In genomic region chr17:8753976-8754440, GRCh38 we compare ENCODE assay signal across 9 cellular contexts. TPM values are rescaled to one million over a fixed set of nuclear protein-coding genes. Genes with fewer than 3 reads are reported as not detected.
DNase-seq lines count a peak whose midpoint lies in the region; ATAC-seq and TF ChIP-seq lines count a peak whose summit lies in the region.
"Had no signal": no experiment of that assay in that cellular context is flagged by ENCODE, and none has a peak within 500 bp of the region (broad histone marks: within the 10 kb centered on the region; RNA-seq: fewer than 3 reads in every experiment).

No MANE protein-coding gene starts in this region.

- H3K14ac ChIP-seq in mesenchymal stem cell (ENCODE audit: low read length in 2 of 2): no peak overlapping the region

- H2AFZ ChIP-seq in mesenchymal stem cell (ENCODE audit: low read depth, low read length): no peak overlapping the region

- H3K79me1 ChIP-seq in mesenchymal stem cell (replicated peaks; ENCODE audit: low read length, poor library complexity, severe bottlenecking): no peaks in the 10 kb centered on the region

- no peak overlapping the region for H2BK120ac ChIP-seq in mesenchymal stem cell (ENCODE audit: low read depth, low read length)

- H4K8ac ChIP-seq in mesenchymal stem cell (ENCODE audit: low read length): no peak overlapping the region

- H3K4ac ChIP-seq in mesenchymal stem cell (ENCODE audit: low read depth in 1 of 2, low read length in 2 of 2): no peak overlapping the region

- H3K18ac ChIP-seq in mesenchymal stem cell (ENCODE audit: low read depth in 1 of 2, low read length in 2 of 2): no peak overlapping the region

- H3K4me1 ChIP-seq in mesenchymal stem cell (ENCODE audit: control insufficient read depth, insufficient read depth, low read depth, low read length) (no peaks in the 10 kb centered on the region), aorta (ENCODE audit: control insufficient read depth in 1 of 2, insufficient read depth in 2 of 2, low read length in 2 of 2) (no peaks in the 10 kb centered on the region)

- H3K4me3 ChIP-seq in GM06990 (replicated peaks; ENCODE audit: low read depth, low read length) (no peak overlapping the region), astrocyte of the cerebellum (ENCODE audit: low read depth, low read length) (no peak overlapping the region), mesenchymal stem cell (ENCODE audit: insufficient read depth in 1 of 2, low read depth in 1 of 2, low read length in 2 of 2) (no peak overlapping the region), aorta (ENCODE audit: low read length in 2 of 2) (no peak overlapping the region)
- H3K4me3 ChIP-seq: lung had no signal

- intact Hi-C loops in Right ventricle myocardium inferior (cut with DNase I) (loop anchor here (5.0 kb wide), 1 partner anchor 143 kb away; no protein-coding TSS in a partner anchor), aorta (cut with DNase I) (loop anchor here in 1 of 2 donors (2.0 kb wide), 1 partner anchor 31 kb away; no protein-coding TSS in a partner anchor)

- DNase-seq in GM06990 (ENCODE audit: extremely low read depth, insufficient read length) (no peak), Kasumi-1 (lab: John Stamatoyannopoulos, UW) (peak; percentile 9 to 20), astrocyte of the cerebellum (ENCODE audit: low read depth) (no peak), mesenchymal stem cell (peak; percentile 7), Right ventricle myocardium inferior (ENCODE audit: missing footprints) (no peak), aorta (no peak)

- H3K9me3 ChIP-seq in mesenchymal stem cell (ENCODE audit: control insufficient read depth, low read length) (no peaks in the 10 kb centered on the region), aorta (ENCODE audit: control insufficient read depth, low read length) (no peaks in the 10 kb centered on the region)

- no peak overlapping the region for H2BK5ac ChIP-seq in mesenchymal stem cell (ENCODE audit: low read depth, low read length, poor library complexity, severe bottlenecking)

- H3K27me3 ChIP-seq in GM06990 (replicated peaks; ENCODE audit: control insufficient read depth, insufficient read depth, low read length): no peaks in the 10 kb centered on the region
- peaks cover 34 to 53% of the 10 kb centered on the region in 2 experiments for H3K27me3 ChIP-seq in mesenchymal stem cell (ENCODE audit: control insufficient read depth in 1 of 2, insufficient read depth in 1 of 2, low read length in 2 of 2)
- H3K27me3 ChIP-seq in aorta (ENCODE audit: control insufficient read depth in 1 of 2, insufficient read depth in 2 of 2, low read length in 1 of 2): no peaks in the 10 kb centered on the region

- no peak overlapping the region for H3K4me2 ChIP-seq in mesenchymal stem cell (ENCODE audit: low read length, poor library complexity, severe bottlenecking)

- whole genome bisulfite sequencing in mesenchymal stem cell: no CpG with 5 or more reads among the region's 1 CpG
- WGBS in aorta, 2 donors: 73 to 78% methylated on average over 1 of the region's 1 CpG

- ATAC-seq in HG03139 (IDR thresholded peaks at IDR 0.05; ENCODE audit: unreplicated experiment) (no peak), Right ventricle myocardium inferior (no peak), aorta (ENCODE audit: low FRiP score) (no peak), GM19395 (IDR thresholded peaks at IDR 0.05; ENCODE audit: unreplicated experiment) (no peak)

- no peak overlapping the region for H2AK5ac ChIP-seq in mesenchymal stem cell (ENCODE audit: low read length, severe bottlenecking)

- H4K91ac ChIP-seq in mesenchymal stem cell (ENCODE audit: low read length): no peak overlapping the region

- H2BK15ac ChIP-seq in mesenchymal stem cell (ENCODE audit: low read depth, poor library complexity, severe bottlenecking): no peak overlapping the region

- H3K9ac ChIP-seq in mesenchymal stem cell (ENCODE audit: low read length): no peak overlapping the region

- H3K27ac ChIP-seq in mesenchymal stem cell (ENCODE audit: low read length, poor library complexity, severe bottlenecking): no peak overlapping the region
- H3K27ac ChIP-seq in aorta (ENCODE audit: low read depth in 1 of 2, low read length in 2 of 2): no peak overlapping the region

- H3K23ac ChIP-seq in mesenchymal stem cell (ENCODE audit: low read length in 2 of 2): no peak overlapping the region

- H2BK12ac ChIP-seq in mesenchymal stem cell (ENCODE audit: low read length in 2 of 2): no peak overlapping the region

- in situ Hi-C loops in astrocyte of the cerebellum (cut with HindIII; ENCODE audit: low sequenced_read_pairs): loop anchor here (25.0 kb wide), 1 partner anchor 342 kb away; no protein-coding TSS in a partner anchor

- TF ChIP-seq CTCF in GM06990 (IDR thresholded peaks at IDR 0.05; ENCODE audit: insufficient read depth, low read length, poor library complexity, severe bottlenecking) (peak; percentile 62), astrocyte of the cerebellum (IDR thresholded peaks at IDR 0.05; ENCODE audit: low read depth, low read length, missing control alignments) (peak; percentile 40)

- H3K36me3 ChIP-seq in GM06990 (ENCODE audit: control insufficient read depth, insufficient read depth, low read length) (no peaks in the 10 kb centered on the region), mesenchymal stem cell (ENCODE audit: control insufficient read depth in 1 of 2, insufficient read depth in 2 of 2, low read depth in 1 of 2, low read length in 2 of 2) (no peaks in the 10 kb centered on the region), aorta (ENCODE audit: control insufficient read depth in 1 of 2, insufficient read depth in 2 of 2, low read length in 1 of 2) (no peaks in the 10 kb centered on the region)

RNA-seq across cellular contexts. Expression of gene SPDYE4, which starts 4.3 kb away (rescaled TPM):
- not detected for polyA plus RNA-seq in mesenchymal stem cell (2013, experiment 1 of 2)
- not detected for polyA plus RNA-seq in mesenchymal stem cell (2013, experiment 2 of 2)
- total RNA-seq in Right ventricle myocardium inferior (not detected), aorta (not detected)
- not detected for polyA plus RNA-seq in aorta
- total RNA-seq: lung had no signal
- polyA plus RNA-seq: lung had no signal

RNA-seq across cellular contexts. Expression of gene CCDC42, which starts 9.4 kb away (rescaled TPM):
- polyA plus RNA-seq in mesenchymal stem cell (2013, experiment 1 of 2): not detected
- polyA plus RNA-seq in mesenchymal stem cell (2013, experiment 2 of 2): not detected
- total RNA-seq in Right ventricle myocardium inferior (not detected), aorta (under 1 TPM in 1 of 2 donors, not detected in 1; 0.58 TPM)
- 1 to 10 TPM; 1.6 to 1.9 TPM for polyA plus RNA-seq in aorta

RNA-seq across cellular contexts. Expression of gene MFSD6L, which starts 45.2 kb away (rescaled TPM):
- not detected for polyA plus RNA-seq in mesenchymal stem cell (2013, experiment 1 of 2)
- not detected for polyA plus RNA-seq in mesenchymal stem cell (2013, experiment 2 of 2)
- total RNA-seq in Right ventricle myocardium inferior: 0.11 TPM
- under 1 TPM; 0.19 to 0.39 TPM for total RNA-seq in aorta
- not detected for polyA plus RNA-seq in aorta

Comparison
In these comparisons a context has a peak if more than half of its experiments do, and no peak if none do; other contexts are left out.
1. DNase-seq: peak in Kasumi-1 (2 of 2) and mesenchymal stem cell (single experiment); none in GM06990 (single experiment), astrocyte of the cerebellum (single experiment), Right ventricle myocardium inferior (single experiment) and aorta (0 of 2).